Comparison of ENCODE assay signal across 17 cellular contexts in the genomic region with DNA sequence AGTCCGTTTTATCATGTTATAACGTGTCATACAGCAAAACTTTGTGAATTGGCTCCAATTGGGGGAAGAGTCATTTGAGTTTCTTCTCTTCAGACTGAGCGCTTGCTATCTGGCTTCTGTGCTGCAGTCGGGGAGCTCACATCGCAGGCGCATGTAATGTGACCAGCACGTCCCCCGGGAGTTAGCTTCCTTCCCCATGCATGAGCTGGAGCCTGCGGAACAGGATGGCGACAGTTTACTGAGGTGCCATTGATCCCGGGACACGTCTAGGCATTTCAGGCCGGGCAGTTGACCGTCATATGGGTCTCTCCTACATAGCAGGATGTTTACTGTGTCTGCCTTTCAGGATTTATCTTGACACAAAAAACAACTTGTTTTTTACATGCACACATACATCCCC. TPM values are rescaled to one million over a fixed set of nuclear protein-coding genes. Genes with fewer than 3 reads are reported as not detected.
DNase-seq lines count a peak whose midpoint lies in the region; ATAC-seq, FAIRE-seq and TF ChIP-seq lines count a peak whose summit lies in the region.
"Had no signal": no experiment of that assay in that cellular context is flagged by ENCODE, and none has a peak within 500 bp of the region (broad histone marks: within the 10 kb centered on the region; RNA-seq: fewer than 3 reads in every experiment).

No MANE protein-coding gene starts in this region.

- H3K4me3 ChIP-seq in K562, result no peak overlapping the region
- H3K4me3 ChIP-seq in kidney (ENCODE audit: low read length in 2 of 2), result no peak overlapping the region
- H3K4me3 ChIP-seq: cardiac muscle cell, prostate gland, testis had no signal

- FAIRE-seq in K562 (lab: Jason Lieb, UNC) (peak; percentile 42), kidney (lab: Jason Lieb, UNC) (no peak), GM12892 (lab: Jason Lieb, UNC) (no peak)

- TF ChIP-seq CTCF in K562 (IDR thresholded peaks at IDR 0.05 in 2 of 3, conservative IDR thresholded peaks at IDR 0.05 in 1 of 3; ENCODE audit: insufficient read depth in 2 of 3, low read depth in 1 of 3, low read length in 3 of 3) (no peak), kidney (IDR thresholded peaks at IDR 0.05; ENCODE audit: borderline replicate concordance, extremely low read depth, insufficient read depth) (no peak)

- POLR2A ChIA-PET in K562 (lab: Yijun Ruan, JAX), result interaction anchor here (0.7 kb wide), 1 partner anchor 89 kb away, joined by 3 read pairs; no protein-coding TSS in a partner anchor

- H3K36me3 ChIP-seq in K562 (ENCODE audit: control insufficient read depth, insufficient read depth, low read length), result no peaks in the 10 kb centered on the region
- no peaks in the 10 kb centered on the region for H3K36me3 ChIP-seq in kidney (ENCODE audit: control insufficient read depth in 1 of 2, insufficient read depth in 2 of 2, low read length in 2 of 2)
- H3K36me3 ChIP-seq: cardiac muscle cell, prostate gland had no signal

- TF ChIP-seq POLR2A in K562 (conservative IDR thresholded peaks at IDR 0.05) (no peak), GM12892 (IDR thresholded peaks at IDR 0.05; ENCODE audit: low read depth, low read length) (no peak)

- H3K9me1 ChIP-seq in K562 (ENCODE audit: control insufficient read depth, insufficient read depth, low read length), result no peaks in the 10 kb centered on the region

- H3K4me1 ChIP-seq in K562 (replicated peaks in 1 of 2; ENCODE audit: control insufficient read depth in 2 of 2, insufficient read depth in 2 of 2, low read length in 2 of 2), result no peaks in the 10 kb centered on the region
- H3K4me1 ChIP-seq in kidney (ENCODE audit: control insufficient read depth in 1 of 2, insufficient read depth in 1 of 2, low read depth in 1 of 2, low read length in 2 of 2), result peaks cover 4 to 5% of the 10 kb centered on the region in 2 donors
- H3K4me1 ChIP-seq: prostate gland, testis had no signal

- no peak overlapping the region for H3K4me2 ChIP-seq in K562 (ENCODE audit: insufficient read depth, low read length)

- intact Hi-C loops in K562 (cut with micrococcal nuclease), result no loop called here
- intact Hi-C loops in kidney (cut with DNase I), result no loop called here
- intact Hi-C loops in sciatic nerve (cut with DNase I), result no loop called here

- no peak for TF ChIP-seq RAD21 in K562 (CRISPR knock-in tag; conservative IDR thresholded peaks at IDR 0.05 in 1 of 2, IDR thresholded peaks at IDR 0.05 in 1 of 2)

- DNase-seq in KBM-7, result peak; percentile 35
- DNase-seq in K562 (ENCODE audit: extremely low read depth in 1 of 4, low spot score in 3 of 4), result no peak
- peak; percentile 70 for DNase-seq in kidney
- peak; percentile 62 for DNase-seq in sciatic nerve (ENCODE audit: low spot score)
- DNase-seq in ureter (ENCODE audit: low spot score), result no peak
- DNase-seq in NCI-H187 treated with DMSO at 0.1 percent for 48 hours (lab: John Stamatoyannopoulos, UW), result no peak
- DNase-seq in GM12892 (ENCODE audit: insufficient read length), result no peak
- DNase-seq in NCI-H1092 (lab: John Stamatoyannopoulos, UW), result no peak
- DNase-seq: activated CD4-positive, alpha-beta T cell treated with anti-CD3 and anti-CD28 coated beads for 36 hours; activated CD8-positive, alpha-beta memory T cell treated with anti-CD3 and anti-CD28 coated beads, Interleukin-2, amount 50 U/mL, for 48 hours; DMS 273 treated with DMSO at 0.1 percent for 48 hours; NCI-H1417; NCI-H345; T1000; testis had no signal

- H3K79me2 ChIP-seq in K562 (ENCODE audit: control insufficient read depth, insufficient read depth, low read length), result no peaks in the 10 kb centered on the region

- in situ Hi-C loops in KBM-7 (cut with MboI; ENCODE audit: low pct_unique_long_range_greater_than_20kb, low sequenced_read_pairs), result no loop called here
- in situ Hi-C loops in K562 (cut with MboI), result no loop called here

- ATAC-seq in K562, result no peak
- ATAC-seq in sciatic nerve, result peak; percentile 44
- ATAC-seq: activated CD4-positive, alpha-beta T cell treated with anti-CD3 and anti-CD28 coated beads for 36 hours had no signal

- 2% methylated on average over 14 of the region's 14 CpGs for WGBS in K562 (ENCODE audit: insufficient coverage, low coverage, missing lambda C conversion rate)

- CTCF ChIA-PET in K562 (lab: Yijun Ruan, JAX; ENCODE audit: low intra/inter-chr PET ratio), result no interaction called here

- H3K27ac ChIP-seq in K562 (ENCODE audit: extremely low read depth, low read depth, low read length) (no peak overlapping the region), kidney (ENCODE audit: low read depth in 2 of 2, low read length in 2 of 2) (peak overlapping the region in 1 of 2 donors; percentile 51)
- H3K27ac ChIP-seq: cardiac muscle cell, prostate gland, testis had no signal

- H3K9ac ChIP-seq in K562 (ENCODE audit: insufficient read depth in 1 of 2, low read depth in 2 of 2, low read length in 2 of 2) (no peak overlapping the region), kidney (ENCODE audit: low read length in 2 of 2) (no peak overlapping the region)

- H3K9me3 ChIP-seq in K562 (replicated peaks; ENCODE audit: control insufficient read depth, insufficient read depth, low read depth, low read length) (no peaks in the 10 kb centered on the region), kidney (ENCODE audit: control insufficient read depth in 1 of 2, low read length in 2 of 2) (no peaks in the 10 kb centered on the region)
- H3K9me3 ChIP-seq: prostate gland, testis had no signal

- peaks cover 14 to 26% of the 10 kb centered on the region in 2 experiments for H3K27me3 ChIP-seq in K562 (ENCODE audit: control insufficient read depth in 2 of 2, insufficient read depth in 2 of 2, low read length in 2 of 2)
- H3K27me3 ChIP-seq: cardiac muscle cell, testis had no signal

- TF ChIP-seq EP300 in K562 (IDR thresholded peaks at IDR 0.05; ENCODE audit: low read length), result no peak

- BruUV-seq in K562 (replicated peaks; lab: Mats Ljungman, UMichigan), result no TSS peak

- H2AFZ ChIP-seq in K562 (ENCODE audit: low read depth, low read length), result no peak overlapping the region

- H4K20me1 ChIP-seq in K562 (replicated peaks; ENCODE audit: control insufficient read depth, insufficient read depth, low read length), result no peaks in the 10 kb centered on the region

RNA-seq across cellular contexts. Expression of a gene that starts 44.8 kb away (rescaled TPM):
- not detected in 2 replicates for total RNA-seq in K562 (2011; cell fraction: chromatin; rRNA removed; ENCODE audit: low replicate concordance)
- not detected in 2 replicates for total RNA-seq in K562 (2011; cell fraction: nucleolus; rRNA removed)
- not detected in 2 replicates for total RNA-seq in K562 (2011; cell fraction: nucleoplasm; rRNA removed)
- total RNA-seq in K562 (2014; rRNA removed) (not detected in 2 replicates), K562 (2014; rRNA removed; fragmentation: Illumina TruSeq; extraction: Trizol) (not detected in 2 replicates), K562 (2015; rRNA removed; fragmentation: Illumina TruSeq; extraction: Trizol) (not detected in 2 replicates), K562 (2021) (not detected in 2 replicates), kidney (5.4 TPM), sciatic nerve (7.6 TPM), ureter (5.7 TPM)
- polyA plus RNA-seq in K562 (2011; rRNA removed) (not detected in 2 replicates), K562 (2014; fragmentation: Illumina TruSeq; extraction: Trizol) (not detected in 2 replicates), K562 (2014; fragmentation: Nextera tagmentation; extraction: Ambion mirVana) (not detected), K562 (2014; rRNA removed) (not detected in 2 replicates), kidney (ENCODE audit: insufficient read depth, low read depth, low replicate concordance) (9.6 TPM)
- not detected in 2 replicates for polyA plus RNA-seq in K562 (2011; cell fraction: cytosol; rRNA removed)
- polyA plus RNA-seq in K562 (2011; cell fraction: nucleus; rRNA removed), result not detected in 2 replicates
- polyA plus RNA-seq in K562 (2012), result not detected in 2 replicates
- not detected in 2 replicates for polyA minus RNA-seq in K562 (2011; rRNA and poly(A)+ RNA removed)
- polyA minus RNA-seq in K562 (2011; cell fraction: cytosol; rRNA and poly(A)+ RNA removed), result not detected in 2 replicates
- polyA minus RNA-seq in K562 (2011; cell fraction: nucleus; rRNA and poly(A)+ RNA removed), result not detected in 2 replicates
- not detected for polyA plus RNA-seq in GM12892 (2012; ENCODE audit: missing spikeins)

Comparison
In these comparisons a context has a peak if more than half of its experiments do, and no peak if none do; other contexts are left out.
1. DNase-seq: peak in KBM-7 (single experiment), kidney (single experiment) and sciatic nerve (single experiment); none in K562 (0 of 4), ureter (single experiment), NCI-H187 treated with DMSO at 0.1 percent for 48 hours (single experiment), GM12892 (single experiment) and NCI-H1092 (single experiment).